ENCODE assay signal across 27 cellular contexts in genomic region chr11:76181371-76181770, GRCh38. TPM values are rescaled to one million over a fixed set of nuclear protein-coding genes. Genes with fewer than 3 reads are reported as not detected.
"Had no signal": no experiment of that assay in that cellular context is flagged by ENCODE, and none has a peak within 500 bp of the region (broad histone marks: within the 10 kb centered on the region; RNA-seq: fewer than 3 reads in every experiment).

No MANE protein-coding gene starts in this region.

- DNase-seq: colonic mucosa; effector CD8-positive, alpha-beta T cell; foreskin melanocyte; glutamatergic neuron; heart right ventricle; hippocampal formation; kidney; mucosa of descending colon; naive B cell; right lobe of liver; small intestine; stimulated activated CD4-positive, alpha-beta T cell treated with anti-CD3 and anti-CD28 coated beads, Interleukin-15, amount 100 ng/mL, for 24 hours; stimulated activated CD4-positive, alpha-beta T cell treated with anti-CD3 and anti-CD28 coated beads, Interleukin-2, amount 100 ng/mL, for 48 hours; stimulated activated CD8-positive, alpha-beta memory T cell treated with anti-CD3 and anti-CD28 coated beads, Interleukin-4, amount 100 ng/mL, for 48 hours; stimulated activated naive CD4-positive, alpha-beta T cell; stimulated activated naive CD8-positive, alpha-beta T cell treated with anti-CD3 and anti-CD28 coated beads, Interleukin-15, amount 100 ng/mL, for 72 hours; transverse colon; upper lobe of right lung; uterus had no signal

- H3K36me3 ChIP-seq: colonic mucosa, heart right ventricle, right lobe of liver, suprapubic skin, transverse colon, upper lobe of right lung, uterus had no signal

- H2AFZ ChIP-seq: parathyroid adenoma had no signal

- H3K4me3 ChIP-seq: colonic mucosa, esophagus muscularis mucosa, heart right ventricle, lung, mucosa of descending colon, right lobe of liver, suprapubic skin, transverse colon, upper lobe of right lung, uterus had no signal

- H3K9me3 ChIP-seq: colonic mucosa, esophagus muscularis mucosa, heart right ventricle, mucosa of descending colon, right lobe of liver, suprapubic skin, transverse colon, upper lobe of right lung, uterus had no signal

- H3K27ac ChIP-seq: colonic mucosa, esophagus muscularis mucosa, heart right ventricle, parathyroid adenoma, right lobe of liver, suprapubic skin, transverse colon, upper lobe of right lung, uterus had no signal

- FAIRE-seq: endothelial cell of umbilical vein, kidney, small intestine had no signal

- H3K9ac ChIP-seq: parathyroid adenoma had no signal

- H3K4me1 ChIP-seq: colonic mucosa, parathyroid adenoma, right lobe of liver, uterus had no signal

- ATAC-seq: heart right ventricle; left lobe of liver; mucosa of descending colon; natural killer cell treated with Interleukin-12 subunit alpha and Interleukin-12 subunit beta and Interleukin-15 and Interleukin-18, amount 100 ng/mL, for 72 hours; right lobe of liver; stimulated activated naive CD8-positive, alpha-beta T cell treated with anti-CD3 and anti-CD28 coated beads, Interleukin-15, amount 100 ng/mL, for 72 hours; upper lobe of right lung had no signal

- H3K27me3 ChIP-seq: colonic mucosa, esophagus muscularis mucosa, heart right ventricle, right lobe of liver, suprapubic skin, transverse colon, upper lobe of right lung, uterus had no signal

- H3K79me2 ChIP-seq: parathyroid adenoma had no signal

RNA-seq across cellular contexts. Expression of gene WNT11, which starts 24.9 kb away (rescaled TPM):
- total RNA-seq: endothelial cell of umbilical vein, epithelial cell of proximal tubule had no signal
- polyA plus RNA-seq: endothelial cell of umbilical vein had no signal
